In genomic region chr19:3762501-3763459, GRCh38 we compare ENCODE assay signal across 8 cellular contexts. TPM values are rescaled to one million over a fixed set of nuclear protein-coding genes. Genes with fewer than 3 reads are reported as not detected.
DNase-seq lines count a peak whose midpoint lies in the region; ATAC-seq and TF ChIP-seq lines count a peak whose summit lies in the region.

MRPL54 (plus strand) TSS chr19:3762682; CDS start chr19:3762701, 19 bp downstream.

- H3K4me1 Mint-ChIP-seq in chondrocyte (ENCODE audit: low read depth), result peaks cover 28% of the 10 kb centered on the region

- H3K4me3 ChIP-seq in kidney epithelial cell (ENCODE audit: low read depth, low read length), result peak within 1 kb of the TSS; percentile 96

- no peaks in the 10 kb centered on the region for H3K36me3 ChIP-seq in kidney epithelial cell (ENCODE audit: control insufficient read depth, insufficient read depth, low read length)

- TF ChIP-seq POLR2A in GM19193 (IDR thresholded peaks at IDR 0.05; ENCODE audit: extremely low read depth, insufficient read depth, insufficient read length), result peak; percentile 95

- DNase-seq in AML-193 (lab: John Stamatoyannopoulos, UW) (peak; percentile 98 to 99), NCI-H510A treated with DMSO at 0.1 percent for 48 hours (lab: John Stamatoyannopoulos, UW) (peak; percentile 99), chondrocyte (ENCODE audit: low spot score) (peak; percentile 100), kidney epithelial cell (ENCODE audit: low read depth) (peak; percentile 97)
- peak; percentile 98 to 99 for DNase-seq in activated CD4-positive, alpha-beta T cell treated with anti-CD3 and anti-CD28 coated beads for 24 hours (ENCODE audit: low read depth in 2 of 2)
- peak; percentile 99 for DNase-seq in stimulated activated CD4-positive, alpha-beta T cell treated with anti-CD3 and anti-CD28 coated beads, Interleukin-15, amount 100 ng/mL, for 48 hours (ENCODE audit: low read depth in 2 of 2)

- TF ChIP-seq CTCF in chondrocyte (IDR thresholded peaks at IDR 0.05) (no peak), kidney epithelial cell (IDR thresholded peaks at IDR 0.05; ENCODE audit: insufficient read depth, low read length, poor library complexity, severe bottlenecking) (no peak)

- no peaks in the 10 kb centered on the region for H3K9me3 Mint-ChIP-seq in chondrocyte (ENCODE audit: low read depth)

- H3K36me3 Mint-ChIP-seq in chondrocyte (ENCODE audit: low read depth), result peaks cover 6% of the 10 kb centered on the region

- no peaks in the 10 kb centered on the region for H3K27me3 ChIP-seq in kidney epithelial cell (ENCODE audit: control insufficient read depth, insufficient read depth, low read length)

- ATAC-seq in HG03439 (IDR thresholded peaks at IDR 0.05; ENCODE audit: unreplicated experiment), result peak; percentile 74

- H3K27ac Mint-ChIP-seq in chondrocyte (ENCODE audit: unreplicated experiment), result peak within 1 kb of the TSS; percentile 99

- H3K27me3 Mint-ChIP-seq in chondrocyte (ENCODE audit: low read depth), result no peaks in the 10 kb centered on the region

- peak within 1 kb of the TSS; percentile 100 for H3K4me3 Mint-ChIP-seq in chondrocyte (ENCODE audit: unreplicated experiment)

RNA-seq across cellular contexts. Expression of gene MRPL54, which starts in this region (rescaled TPM):
- total RNA-seq in chondrocyte (41.6 to 52.4 TPM (median 42.9 TPM) in 3 replicates), kidney epithelial cell (48.4 and 120 TPM in 2 replicates)

Comparison
In these comparisons a context has a peak if more than half of its experiments do, and no peak if none do; other contexts are left out.
1. Peak in every context shown above with its lines: DNase-seq, ATAC-seq and H3K4me3 ChIP-seq.